In the genomic region with DNA sequence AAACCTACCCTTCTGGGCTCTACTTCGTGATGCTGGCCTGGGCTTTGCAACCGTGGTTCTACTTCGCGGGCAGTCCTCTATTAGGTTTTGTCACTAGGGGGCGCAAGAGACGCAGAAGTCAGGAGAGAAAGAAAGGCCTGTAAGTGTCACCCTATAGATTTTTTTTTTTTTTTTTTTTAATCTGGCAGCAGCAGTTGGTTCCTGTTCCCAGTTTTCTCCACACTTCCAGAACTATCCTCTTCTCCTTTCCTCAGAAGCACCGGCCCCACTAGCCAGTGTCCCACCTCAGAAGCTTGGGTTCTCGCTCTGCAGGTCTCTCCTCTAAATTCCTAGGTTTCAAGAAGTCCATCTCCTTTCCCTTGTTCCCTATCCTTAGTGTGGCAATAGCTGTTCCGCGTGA, we compare ENCODE assay signal across 6 cellular contexts.
A peak's percentile ranks its signal among the peaks of the same experiment; 100 is the strongest.
DNase-seq lines count a peak whose midpoint lies in the region; ATAC-seq, FAIRE-seq and TF ChIP-seq lines count a peak whose summit lies in the region.

No MANE protein-coding gene starts in this region.

- no peak for TF ChIP-seq POLR2A in H54 (IDR thresholded peaks at IDR 0.05; ENCODE audit: low read depth, low read length)

- H3K4me3 ChIP-seq in choroid plexus epithelial cell (ENCODE audit: low read depth, low read length): no peak overlapping the region

- no peak for ATAC-seq in GM19395 (IDR thresholded peaks at IDR 0.05; ENCODE audit: unreplicated experiment)

- FAIRE-seq in A204.1 (lab: Jason Lieb, UNC) (peak; percentile 53), H54 (lab: Jason Lieb, UNC) (no peak)

- TF ChIP-seq CTCF in choroid plexus epithelial cell (conservative IDR thresholded peaks at IDR 0.05; ENCODE audit: low read depth, low read length): peak; percentile 66

- peak; percentile 28 for DNase-seq in H54 (ENCODE audit: insufficient read length, low spot score)
- peak; percentile 61 for DNase-seq in RKO (ENCODE audit: low spot score)
- DNase-seq in choroid plexus epithelial cell (ENCODE audit: low read depth): peak; percentile 38
- peak; percentile 12 for DNase-seq in putamen (ENCODE audit: low spot score)
